Comparison of ENCODE assay signal across 7 cellular contexts in genomic region chr18:54679318-54680149, GRCh38.
DNase-seq lines count a peak whose midpoint lies in the region; ATAC-seq and TF ChIP-seq lines count a peak whose summit lies in the region.

No MANE protein-coding gene starts in this region.

- CTCF ChIA-PET in MCF 10A (lab: Yijun Ruan, JAX) = interaction anchor here (0.5 to 5.8 kb wide), 33 partner anchors 8 to 497 kb away, joined by 3 to 60 read pairs (median 4); no protein-coding TSS in a partner anchor

- no TSS peak for BruUV-seq in MCF 10A (replicated peaks; lab: Mats Ljungman, UMichigan)

- ATAC-seq in HG02642 (IDR thresholded peaks at IDR 0.05; ENCODE audit: poor library complexity, unreplicated experiment) = peak; percentile 48
- ATAC-seq in left lobe of liver = peak; percentile 96
- no peak for ATAC-seq in GM19328 (IDR thresholded peaks at IDR 0.05; ENCODE audit: unreplicated experiment)

- H3K27ac Mint-ChIP-seq in MCF 10A (ENCODE audit: low read depth, unreplicated experiment) = no peak overlapping the region

- POLR2A ChIA-PET in MCF 10A (lab: Yijun Ruan, JAX) = interaction anchor here (0.6 to 1.4 kb wide), 3 partner anchors 37 to 304 kb away, joined by 3 to 5 read pairs (median 5); no protein-coding TSS in a partner anchor

- no peaks in the 10 kb centered on the region for H3K27me3 Mint-ChIP-seq in MCF 10A (ENCODE audit: insufficient read depth, unreplicated experiment)

- H3K4me3 Mint-ChIP-seq in MCF 10A (ENCODE audit: unreplicated experiment) = no peak overlapping the region

- peaks cover 7% of the 10 kb centered on the region for H3K4me1 Mint-ChIP-seq in MCF 10A (ENCODE audit: insufficient read depth, unreplicated experiment)

- H3K9me3 Mint-ChIP-seq in MCF 10A (ENCODE audit: unreplicated experiment) = no peaks in the 10 kb centered on the region

- DNase-seq in GM04503 (ENCODE audit: low read depth) = peak; percentile 35
- DNase-seq in NCI-H69 (lab: John Stamatoyannopoulos, UW) = peak; percentile 74
- peak; percentile 82 for DNase-seq in MCF 10A (ENCODE audit: unreplicated experiment)
- DNase-seq in left lobe of liver (ENCODE audit: low spot score) = no peak
- no peak for DNase-seq in stimulated activated naive CD4-positive, alpha-beta T cell treated with Interleukin-2 at 50 U/mL for 16 hours (lab: John Stamatoyannopoulos, UW)

- peak; percentile 66 for TF ChIP-seq CTCF in MCF 10A (IDR thresholded peaks at IDR 0.05; ENCODE audit: unreplicated experiment)

- intact Hi-C loops in MCF 10A (cut with micrococcal nuclease) = loop anchor here (1.0 to 5.0 kb wide), 5 partner anchors 97 to 304 kb away; partner anchors contain the start of gene RAB27B

- H3K36me3 Mint-ChIP-seq in MCF 10A (ENCODE audit: insufficient read depth, unreplicated experiment) = no peaks in the 10 kb centered on the region

Comparison
In these comparisons a context has a peak if more than half of its experiments do, and no peak if none do; other contexts are left out.
1. DNase-seq: peak in GM04503 (single experiment), NCI-H69 (single experiment) and MCF 10A (single experiment); none in left lobe of liver (single experiment) and stimulated activated naive CD4-positive, alpha-beta T cell treated with Interleukin-2 at 50 U/mL for 16 hours (single experiment).